42 cellular contexts compared by ENCODE assay signal in the genomic region with DNA sequence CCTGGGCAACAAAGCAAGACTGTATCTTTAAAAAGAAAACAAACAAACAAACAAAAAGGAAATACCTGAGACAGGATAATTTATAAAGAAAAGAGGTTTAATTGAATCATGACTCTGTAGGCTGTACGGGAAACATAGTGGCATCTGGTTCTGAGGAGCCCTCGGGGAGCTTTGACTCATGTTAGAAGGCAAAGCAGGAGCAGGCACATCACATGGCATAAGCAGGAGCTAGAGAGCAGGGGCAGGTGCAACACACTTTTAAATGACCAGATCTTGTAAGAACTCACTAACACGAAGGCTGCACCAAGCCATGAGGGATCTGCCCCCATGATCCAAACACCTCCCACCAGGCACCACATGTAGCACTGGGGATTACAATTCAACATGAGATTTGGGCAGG. TPM values are rescaled to one million over a fixed set of nuclear protein-coding genes. Genes with fewer than 3 reads are reported as not detected.
"Had no signal": no experiment of that assay in that cellular context is flagged by ENCODE, and none has a peak within 500 bp of the region (broad histone marks: within the 10 kb centered on the region; RNA-seq: fewer than 3 reads in every experiment).

No MANE protein-coding gene starts in this region.

- H3K36me3 ChIP-seq: adrenal gland, ascending aorta, brain microvascular endothelial cell, breast epithelium, cardiac muscle cell had no signal

- H3K4me1 Mint-ChIP-seq: activated naive CD4-positive, alpha-beta T cell treated with anti-CD3 and anti-CD28 coated beads, Interleukin-2, amount 10 ng/mL, durations not matched to agents 7 days and 5 days; activated naive CD4-positive, alpha-beta T cell treated with anti-CD3 and anti-CD28 coated beads, Interleukin-2, amount 50 U/mL, for 24 hours; activated naive CD8-positive, alpha-beta T cell treated with anti-CD3 and anti-CD28 coated beads for 36 hours; activated naive CD8-positive, alpha-beta T cell treated with anti-CD3 and anti-CD28 coated beads, Interleukin-2, amount 10 ng/mL, durations not matched to agents 7 days and 5 days; activated naive CD8-positive, alpha-beta T cell treated with anti-CD3 and anti-CD28 coated beads, Interleukin-2, amount 50 U/mL, for 24 hours; activated T-helper 17 cell treated with anti-CD3 and anti-CD28 coated beads, Interleukin-2, amount 50 U/mL, for 72 hours; brain had no signal

- H3K27ac Mint-ChIP-seq: activated naive CD4-positive, alpha-beta T cell treated with anti-CD3 and anti-CD28 coated beads for 36 hours; activated naive CD4-positive, alpha-beta T cell treated with anti-CD3 and anti-CD28 coated beads, Interleukin-2, amount 10 ng/mL, durations not matched to agents 7 days and 5 days; activated naive CD4-positive, alpha-beta T cell treated with anti-CD3 and anti-CD28 coated beads, Interleukin-2, amount 50 U/mL, for 24 hours; activated naive CD4-positive, alpha-beta T cell treated with anti-CD3 and anti-CD28 coated beads, Interleukin-2, amount 50 U/mL, for 72 hours; activated naive CD8-positive, alpha-beta T cell; activated naive CD8-positive, alpha-beta T cell treated with anti-CD3 and anti-CD28 coated beads for 36 hours; activated naive CD8-positive, alpha-beta T cell treated with anti-CD3 and anti-CD28 coated beads, Interleukin-2, amount 10 ng/mL, durations not matched to agents 7 days and 5 days; activated naive CD8-positive, alpha-beta T cell treated with anti-CD3 and anti-CD28 coated beads, Interleukin-2, amount 50 U/mL, for 24 hours; activated T-cell treated with anti-CD3 and anti-CD28 coated beads, Interleukin-2, amount 50 U/mL, for 24 hours; activated T-cell treated with anti-CD3 and anti-CD28 coated beads, Interleukin-2, amount 50 U/mL, for 72 hours; activated T-helper 1 cell treated with anti-CD3 and anti-CD28 coated beads, Interleukin-12 subunit alpha, Interleukin-12 subunit beta, Interleukin-2, Interleukin-4 antibody, amounts not matched to agents 30 ng/mL and 10 ng/mL and 1 ng/mL, durations not matched to agents 14 hours and 24 hours and 36 hours; activated T-helper 17 cell treated with anti-CD3 and anti-CD28 coated beads, Interleukin-2, amount 50 U/mL, for 72 hours; activated T-helper 2 cell treated with anti-CD3 and anti-CD28 coated beads, Interferon-gamma antibody, Interleukin-2, Interleukin-4, amounts not matched to agents 10 μg/mL and 5 μg/mL and 100 μg/mL, durations not matched to agents 14 hours and 24 hours and 36 hours; brain had no signal

- H3K9me3 ChIP-seq: adrenal gland, ascending aorta, body of pancreas, breast epithelium had no signal

- DNase-seq: activated effector memory CD4-positive, alpha-beta T cell treated with Interleukin-2 at 50 U/mL for 16 hours; activated gamma-delta T cell; activated gamma-delta T cell treated with Interleukin-2 at 50 U/mL for 16 hours; activated naive CD4-positive, alpha-beta T cell; activated naive CD4-positive, alpha-beta T cell treated with anti-CD3 and anti-CD28 coated beads for 36 hours; activated naive CD4-positive, alpha-beta T cell treated with anti-CD3 and anti-CD28 coated beads, Interleukin-2, amount 10 ng/mL, durations not matched to agents 7 days and 5 days; activated naive CD4-positive, alpha-beta T cell treated with anti-CD3 and anti-CD28 coated beads, Interleukin-2, amount 50 U/mL, for 16 hours; activated naive CD4-positive, alpha-beta T cell treated with Interleukin-2 at 50 U/mL for 16 hours; activated naive CD8-positive, alpha-beta T cell treated with anti-CD3 and anti-CD28 coated beads for 36 hours; activated naive CD8-positive, alpha-beta T cell treated with anti-CD3 and anti-CD28 coated beads, Interleukin-2, amount 10 ng/mL, durations not matched to agents 7 days and 5 days; activated naive CD8-positive, alpha-beta T cell treated with anti-CD3 and anti-CD28 coated beads, Interleukin-2, amount 50 U/mL, for 24 hours; activated T-cell treated with anti-CD3 and anti-CD28 coated beads, Interleukin-2, amount 50 U/mL, for 1 hour; activated T-cell treated with anti-CD3 and anti-CD28 coated beads, Interleukin-2, amount 50 U/mL, for 24 hours; activated T-cell treated with anti-CD3 and anti-CD28 coated beads, Interleukin-2, amount 50 U/mL, for 4 hours; activated T-cell treated with anti-CD3 and anti-CD28 coated beads, Interleukin-2, amount 50 U/mL, for 48 hours; activated T-cell treated with anti-CD3 and anti-CD28 coated beads, Interleukin-2, amount 50 U/mL, for 72 hours; adrenal gland; amniotic stem cell; amygdala; anterior cingulate cortex; aorta; body of pancreas; brain microvascular endothelial cell; caudate nucleus; central memory CD4-positive, alpha-beta T cell; cerebellar nuclear complex had no signal

- H3K4me1 ChIP-seq: adrenal gland, ascending aorta, body of pancreas, breast epithelium had no signal

- H3K27ac ChIP-seq: adrenal gland, ascending aorta, body of pancreas, brain microvascular endothelial cell, breast epithelium, cardiac muscle cell had no signal

- H3K4me3 Mint-ChIP-seq: activated naive CD4-positive, alpha-beta T cell treated with anti-CD3 and anti-CD28 coated beads for 36 hours; activated naive CD4-positive, alpha-beta T cell treated with anti-CD3 and anti-CD28 coated beads, Interleukin-2, amount 10 ng/mL, durations not matched to agents 7 days and 5 days; activated naive CD4-positive, alpha-beta T cell treated with anti-CD3 and anti-CD28 coated beads, Interleukin-2, amount 50 U/mL, for 24 hours; activated naive CD8-positive, alpha-beta T cell; activated naive CD8-positive, alpha-beta T cell treated with anti-CD3 and anti-CD28 coated beads for 36 hours; activated naive CD8-positive, alpha-beta T cell treated with anti-CD3 and anti-CD28 coated beads, Interleukin-2, amount 10 ng/mL, durations not matched to agents 7 days and 5 days; activated naive CD8-positive, alpha-beta T cell treated with anti-CD3 and anti-CD28 coated beads, Interleukin-2, amount 50 U/mL, for 24 hours; activated T-cell treated with anti-CD3 and anti-CD28 coated beads, Interleukin-2, amount 50 U/mL, for 24 hours; activated T-cell treated with anti-CD3 and anti-CD28 coated beads, Interleukin-2, amount 50 U/mL, for 4 hours; activated T-cell treated with anti-CD3 and anti-CD28 coated beads, Interleukin-2, amount 50 U/mL, for 72 hours; activated T-helper 1 cell treated with anti-CD3 and anti-CD28 coated beads, Interleukin-12 subunit alpha, Interleukin-12 subunit beta, Interleukin-2, Interleukin-4 antibody, amounts not matched to agents 30 ng/mL and 10 ng/mL and 1 ng/mL, durations not matched to agents 14 hours and 24 hours and 36 hours; activated T-helper 17 cell treated with anti-CD3 and anti-CD28 coated beads, Interleukin-2, amount 50 U/mL, for 72 hours; brain; central memory CD8-positive, alpha-beta T cell had no signal

- H3K36me3 Mint-ChIP-seq: activated naive CD4-positive, alpha-beta T cell treated with anti-CD3 and anti-CD28 coated beads, Interleukin-2, amount 10 ng/mL, durations not matched to agents 7 days and 5 days; activated naive CD4-positive, alpha-beta T cell treated with anti-CD3 and anti-CD28 coated beads, Interleukin-2, amount 50 U/mL, for 24 hours; activated naive CD4-positive, alpha-beta T cell treated with anti-CD3 and anti-CD28 coated beads, Interleukin-2, amount 50 U/mL, for 72 hours; activated naive CD8-positive, alpha-beta T cell; activated naive CD8-positive, alpha-beta T cell treated with anti-CD3 and anti-CD28 coated beads for 36 hours; activated naive CD8-positive, alpha-beta T cell treated with anti-CD3 and anti-CD28 coated beads, Interleukin-2, amount 10 ng/mL, durations not matched to agents 7 days and 5 days; brain had no signal

- ATAC-seq: activated naive CD4-positive, alpha-beta T cell treated with anti-CD3 and anti-CD28 coated beads, Interleukin-2, amount 50 U/mL, for 72 hours; activated naive CD8-positive, alpha-beta T cell treated with anti-CD3 and anti-CD28 coated beads, Interleukin-2, amount 50 U/mL, for 24 hours; activated T-cell treated with anti-CD3 and anti-CD28 coated beads, Interleukin-2, amount 50 U/mL, for 4 hours; activated T-cell treated with anti-CD3 and anti-CD28 coated beads, Interleukin-2, amount 50 U/mL, for 72 hours; activated T-helper 17 cell treated with anti-CD3 and anti-CD28 coated beads, Interleukin-2, amount 50 U/mL, for 72 hours; body of pancreas had no signal

- H3K4me3 ChIP-seq: adrenal gland, ascending aorta, body of pancreas, breast epithelium, cardiac muscle cell had no signal

- H3K9me3 Mint-ChIP-seq: activated naive CD4-positive, alpha-beta T cell treated with anti-CD3 and anti-CD28 coated beads for 36 hours; activated naive CD4-positive, alpha-beta T cell treated with anti-CD3 and anti-CD28 coated beads, Interleukin-2, amount 10 ng/mL, durations not matched to agents 7 days and 5 days; activated naive CD4-positive, alpha-beta T cell treated with anti-CD3 and anti-CD28 coated beads, Interleukin-2, amount 50 U/mL, for 24 hours; activated naive CD4-positive, alpha-beta T cell treated with anti-CD3 and anti-CD28 coated beads, Interleukin-2, amount 50 U/mL, for 72 hours; activated naive CD8-positive, alpha-beta T cell treated with anti-CD3 and anti-CD28 coated beads for 36 hours; activated T-cell treated with anti-CD3 and anti-CD28 coated beads, Interleukin-2, amount 50 U/mL, for 24 hours; activated T-cell treated with anti-CD3 and anti-CD28 coated beads, Interleukin-2, amount 50 U/mL, for 4 hours; activated T-cell treated with anti-CD3 and anti-CD28 coated beads, Interleukin-2, amount 50 U/mL, for 72 hours; activated T-helper 1 cell treated with anti-CD3 and anti-CD28 coated beads, Interleukin-12 subunit alpha, Interleukin-12 subunit beta, Interleukin-2, Interleukin-4 antibody, amounts not matched to agents 30 ng/mL and 10 ng/mL and 1 ng/mL, durations not matched to agents 14 hours and 24 hours and 36 hours; activated T-helper 17 cell treated with anti-CD3 and anti-CD28 coated beads, Interleukin-2, amount 50 U/mL, for 72 hours; activated T-helper 2 cell treated with anti-CD3 and anti-CD28 coated beads, Interferon-gamma antibody, Interleukin-2, Interleukin-4, amounts not matched to agents 10 μg/mL and 5 μg/mL and 100 μg/mL, durations not matched to agents 14 hours and 24 hours and 36 hours; central memory CD8-positive, alpha-beta T cell had no signal

- H3K27me3 ChIP-seq: adrenal gland, ascending aorta, body of pancreas, brain microvascular endothelial cell, cardiac muscle cell had no signal

RNA-seq across cellular contexts. Expression of gene OR10H2, which starts 13.2 kb away (rescaled TPM):
- total RNA-seq: activated naive CD4-positive, alpha-beta T cell treated with anti-CD3 and anti-CD28 coated beads for 36 hours; activated naive CD4-positive, alpha-beta T cell treated with anti-CD3 and anti-CD28 coated beads, Interleukin-2, amount 50 U/mL, for 72 hours; activated naive CD8-positive, alpha-beta T cell treated with anti-CD3 and anti-CD28 coated beads for 36 hours; activated naive CD8-positive, alpha-beta T cell treated with anti-CD3 and anti-CD28 coated beads, Interleukin-2, amount 10 ng/mL, durations not matched to agents 7 days and 5 days; activated T-cell treated with anti-CD3 and anti-CD28 coated beads, Interleukin-2, amount 50 U/mL, for 4 hours; activated T-cell treated with anti-CD3 and anti-CD28 coated beads, Interleukin-2, amount 50 U/mL, for 72 hours; activated T-helper 1 cell treated with anti-CD3 and anti-CD28 coated beads, Interleukin-12 subunit alpha, Interleukin-12 subunit beta, Interleukin-2, Interleukin-4 antibody, amounts not matched to agents 30 ng/mL and 10 ng/mL and 1 ng/mL, durations not matched to agents 14 hours and 24 hours and 36 hours; activated T-helper 17 cell treated with anti-CD3 and anti-CD28 coated beads, Interleukin-2, amount 50 U/mL, for 72 hours; activated T-helper 2 cell treated with anti-CD3 and anti-CD28 coated beads, Interferon-gamma antibody, Interleukin-2, Interleukin-4, amounts not matched to agents 10 μg/mL and 5 μg/mL and 100 μg/mL, durations not matched to agents 14 hours and 24 hours and 36 hours; adrenal gland; aorta; ascending aorta; astrocyte; body of pancreas; breast epithelium; bronchial epithelial cell; cardiac muscle cell; cardiac septum; cerebellum; chondrocyte had no signal

RNA-seq across cellular contexts. Expression of gene OR10H3, which starts 23.1 kb away (rescaled TPM):
- total RNA-seq: activated naive CD4-positive, alpha-beta T cell treated with anti-CD3 and anti-CD28 coated beads for 36 hours; activated naive CD4-positive, alpha-beta T cell treated with anti-CD3 and anti-CD28 coated beads, Interleukin-2, amount 50 U/mL, for 72 hours; activated naive CD8-positive, alpha-beta T cell treated with anti-CD3 and anti-CD28 coated beads for 36 hours; activated naive CD8-positive, alpha-beta T cell treated with anti-CD3 and anti-CD28 coated beads, Interleukin-2, amount 10 ng/mL, durations not matched to agents 7 days and 5 days; activated T-cell treated with anti-CD3 and anti-CD28 coated beads, Interleukin-2, amount 50 U/mL, for 4 hours; activated T-cell treated with anti-CD3 and anti-CD28 coated beads, Interleukin-2, amount 50 U/mL, for 72 hours; activated T-helper 1 cell treated with anti-CD3 and anti-CD28 coated beads, Interleukin-12 subunit alpha, Interleukin-12 subunit beta, Interleukin-2, Interleukin-4 antibody, amounts not matched to agents 30 ng/mL and 10 ng/mL and 1 ng/mL, durations not matched to agents 14 hours and 24 hours and 36 hours; activated T-helper 17 cell treated with anti-CD3 and anti-CD28 coated beads, Interleukin-2, amount 50 U/mL, for 72 hours; activated T-helper 2 cell treated with anti-CD3 and anti-CD28 coated beads, Interferon-gamma antibody, Interleukin-2, Interleukin-4, amounts not matched to agents 10 μg/mL and 5 μg/mL and 100 μg/mL, durations not matched to agents 14 hours and 24 hours and 36 hours; adrenal gland; aorta; ascending aorta; astrocyte; body of pancreas; breast epithelium; bronchial epithelial cell; cardiac muscle cell; cardiac septum; cerebellum; chondrocyte had no signal

RNA-seq across cellular contexts. Expression of gene CYP4F12, which starts 41.8 kb away (rescaled TPM):
- total RNA-seq: activated naive CD4-positive, alpha-beta T cell treated with anti-CD3 and anti-CD28 coated beads for 36 hours; activated naive CD8-positive, alpha-beta T cell treated with anti-CD3 and anti-CD28 coated beads for 36 hours; activated T-cell treated with anti-CD3 and anti-CD28 coated beads, Interleukin-2, amount 50 U/mL, for 4 hours; activated T-helper 1 cell treated with anti-CD3 and anti-CD28 coated beads, Interleukin-12 subunit alpha, Interleukin-12 subunit beta, Interleukin-2, Interleukin-4 antibody, amounts not matched to agents 30 ng/mL and 10 ng/mL and 1 ng/mL, durations not matched to agents 14 hours and 24 hours and 36 hours; activated T-helper 2 cell treated with anti-CD3 and anti-CD28 coated beads, Interferon-gamma antibody, Interleukin-2, Interleukin-4, amounts not matched to agents 10 μg/mL and 5 μg/mL and 100 μg/mL, durations not matched to agents 14 hours and 24 hours and 36 hours; astrocyte; cardiac muscle cell; chondrocyte had no signal
